Comparison of ENCODE assay signal across 8 cellular contexts in genomic region chr6:42451595-42452170, GRCh38. TPM values are rescaled to one million over a fixed set of nuclear protein-coding genes. Genes with fewer than 3 reads are reported as not detected.
DNase-seq lines count a peak whose midpoint lies in the region; ATAC-seq and TF ChIP-seq lines count a peak whose summit lies in the region.

TRERF1 (minus strand) TSS chr6:42451926; CDS start chr6:42269590, 182,336 bp downstream.

- H3K4me1 ChIP-seq in MM.1S (ENCODE audit: low read length) = peaks cover 12% of the 10 kb centered on the region; the same call in 1 of the 2 replicates

- H3K27ac Mint-ChIP-seq in activated naive CD4-positive, alpha-beta T cell treated with anti-CD3 and anti-CD28 coated beads, Interleukin-2, amount 50 U/mL, for 24 hours = peak within 1 kb of the TSS; percentile 95

- H3K9me3 Mint-ChIP-seq in activated naive CD4-positive, alpha-beta T cell treated with anti-CD3 and anti-CD28 coated beads, Interleukin-2, amount 50 U/mL, for 24 hours = no peaks in the 10 kb centered on the region

- H3K27ac ChIP-seq in MM.1S (ENCODE audit: low read length) = peak within 1 kb of the TSS; percentile 82

- H3K4me1 Mint-ChIP-seq in activated naive CD4-positive, alpha-beta T cell treated with anti-CD3 and anti-CD28 coated beads, Interleukin-2, amount 50 U/mL, for 24 hours = peaks cover 49% of the 10 kb centered on the region

- H3K9me3 ChIP-seq in MM.1S (replicated peaks; ENCODE audit: insufficient read depth, low read length) = no peaks in the 10 kb centered on the region

- H3K4me2 ChIP-seq in MM.1S (ENCODE audit: low read depth, low read length) = peak within 1 kb of the TSS; percentile 97

- TF ChIP-seq CTCF in MM.1S (IDR thresholded peaks at IDR 0.05; ENCODE audit: low read length) = no peak

- no peak for ATAC-seq in GM21528 (IDR thresholded peaks at IDR 0.05; ENCODE audit: low FRiP score, unreplicated experiment)

- H3K36me3 ChIP-seq in MM.1S (replicated peaks; ENCODE audit: insufficient read depth, low read length) = no peaks in the 10 kb centered on the region; the same call in 1 of the 2 replicates

- H3K4me3 ChIP-seq in MM.1S (ENCODE audit: low read length) = peak within 1 kb of the TSS; percentile 98

- peak within 1 kb of the TSS; percentile 92 for H2AFZ ChIP-seq in MM.1S (ENCODE audit: low read length)

- DNase-seq in SIG-M5 treated with dmso at 0.1 percent for 504 hours (lab: John Stamatoyannopoulos, UW; ENCODE audit: unreplicated experiment) (peak; percentile 83), SIG-M5 (lab: John Stamatoyannopoulos, UW) (no peak), MM.1S (peak; percentile 76), SHP77 treated with DMSO at 0.1 percent for 48 hours (lab: John Stamatoyannopoulos, UW) (peak; percentile 34), glomerular visceral epithelial cell (ENCODE audit: extremely low spot score) (peak; percentile 61), occipital lobe (lab: John Stamatoyannopoulos, UW) (peak; percentile 60)

- H3K27me3 Mint-ChIP-seq in activated naive CD4-positive, alpha-beta T cell treated with anti-CD3 and anti-CD28 coated beads, Interleukin-2, amount 50 U/mL, for 24 hours = no peaks in the 10 kb centered on the region

- peaks cover 4% of the 10 kb centered on the region for H3K36me3 Mint-ChIP-seq in activated naive CD4-positive, alpha-beta T cell treated with anti-CD3 and anti-CD28 coated beads, Interleukin-2, amount 50 U/mL, for 24 hours

- H3F3A ChIP-seq in MM.1S (ENCODE audit: insufficient read depth, low read length) = peaks cover 16% of the 10 kb centered on the region

- H3K27me3 ChIP-seq in MM.1S (replicated peaks; ENCODE audit: insufficient read depth, low read length) = no peaks in the 10 kb centered on the region

- peaks cover 45% of the 10 kb centered on the region for H3K79me2 ChIP-seq in MM.1S (ENCODE audit: low read length)

- H3K9ac ChIP-seq in MM.1S (ENCODE audit: low read length) = peak within 1 kb of the TSS; percentile 81

- peak within 1 kb of the TSS; percentile 96 for H3K4me3 Mint-ChIP-seq in activated naive CD4-positive, alpha-beta T cell treated with anti-CD3 and anti-CD28 coated beads, Interleukin-2, amount 50 U/mL, for 24 hours

- H3K9me2 ChIP-seq in MM.1S (replicated peaks; ENCODE audit: insufficient read depth, low read length) = no peaks in the 10 kb centered on the region

- no peaks in the 10 kb centered on the region for H4K20me1 ChIP-seq in MM.1S (ENCODE audit: insufficient read depth, low read length)

RNA-seq across cellular contexts. Expression of gene TRERF1, which starts in this region (rescaled TPM):
- total RNA-seq in occipital lobe = 3.7 TPM
